ENCODE assay signal across 20 cellular contexts in the genomic region with DNA sequence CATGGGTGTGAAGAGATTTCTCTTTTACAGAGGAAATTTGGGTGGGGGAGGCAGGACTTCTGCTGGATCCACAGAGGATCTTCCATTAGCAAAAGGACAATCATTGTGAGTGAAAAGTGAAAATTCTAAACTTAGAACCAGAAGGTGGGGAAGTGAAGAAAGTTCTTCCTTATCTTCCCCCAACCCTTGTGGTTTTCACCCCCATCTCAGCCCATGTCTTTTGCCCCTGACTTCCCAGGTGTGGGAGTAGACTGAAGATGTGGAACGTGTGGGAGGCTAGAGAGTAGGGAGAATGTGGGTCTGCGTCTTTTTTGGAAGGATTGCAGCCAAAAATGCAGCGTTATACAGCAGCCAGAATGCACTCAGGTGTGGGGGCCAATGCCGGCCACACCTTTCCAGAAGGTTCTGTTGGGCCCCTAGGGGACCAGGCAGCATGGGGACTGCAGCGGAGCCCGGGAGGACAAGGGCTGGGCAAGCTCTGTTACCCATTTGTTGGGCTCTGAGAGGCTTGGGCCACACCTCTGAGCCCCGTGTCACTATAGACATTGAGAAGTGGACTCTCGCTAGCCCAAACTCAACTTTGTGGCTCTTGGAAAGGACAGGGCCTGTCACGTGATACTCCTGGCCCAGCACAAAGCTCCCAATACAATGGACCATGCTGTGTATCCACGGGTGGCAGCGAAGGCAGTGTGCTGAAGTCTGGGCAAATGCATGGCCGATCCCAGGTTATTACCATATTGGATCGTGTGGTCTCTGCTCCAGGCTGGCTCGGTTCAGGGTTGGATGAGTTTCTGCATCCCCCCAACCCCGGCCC. TPM values are rescaled to one million over a fixed set of nuclear protein-coding genes. Genes with fewer than 3 reads are reported as not detected.
DNase-seq lines count a peak whose midpoint lies in the region; ATAC-seq and TF ChIP-seq lines count a peak whose summit lies in the region.
"Had no signal": no experiment of that assay in that cellular context is flagged by ENCODE, and none has a peak within 500 bp of the region (broad histone marks: within the 10 kb centered on the region; RNA-seq: fewer than 3 reads in every experiment).

No MANE protein-coding gene starts in this region.

- H3K36me3 ChIP-seq in BLaER1 (no peaks in the 10 kb centered on the region), endodermal cell (ENCODE audit: control insufficient read depth, insufficient read depth, low read length) (no peaks in the 10 kb centered on the region), neuronal stem cell (replicated peaks in 1 of 2; ENCODE audit: control insufficient read depth in 2 of 2, insufficient read depth in 2 of 2, low read length in 2 of 2) (no peaks in the 10 kb centered on the region)
- H3K36me3 ChIP-seq: suprapubic skin had no signal

- H4K91ac ChIP-seq in neuronal stem cell (ENCODE audit: low read depth, low read length, poor library complexity): no peak overlapping the region
- H4K91ac ChIP-seq in H9 (ENCODE audit: insufficient read length, low read depth, low read length): no peak overlapping the region

- H3K36me3 Mint-ChIP-seq in endodermal cell (ENCODE audit: low read depth) (no peaks in the 10 kb centered on the region), H9 (ENCODE audit: insufficient read depth in 1 of 3, low read depth in 3 of 3) (peaks cover 0 to 4% (median 0%) of the 10 kb centered on the region in 3 experiments; a peak in 3 of 7 replicates)
- H3K36me3 Mint-ChIP-seq: activated naive CD4-positive, alpha-beta T cell treated with anti-CD3 and anti-CD28 coated beads, Interleukin-2, amount 50 U/mL, for 24 hours; natural killer cell treated with Interleukin-12 subunit alpha and Interleukin-12 subunit beta and Interleukin-15 and Interleukin-18, amount 100 ng/mL, for 72 hours had no signal

- H4K20me1 ChIP-seq in BLaER1 (no peaks in the 10 kb centered on the region), H9 (ENCODE audit: control insufficient read depth, insufficient read depth, insufficient read length) (no peaks in the 10 kb centered on the region)

- no peak for TF ChIP-seq POLR2A in NB4 (IDR thresholded peaks at IDR 0.05; ENCODE audit: extremely low read depth, insufficient read length)

- peak overlapping the region; percentile 73 for H2BK120ac ChIP-seq in neuronal stem cell (ENCODE audit: low read depth, low read length)
- H2BK120ac ChIP-seq in H9 (ENCODE audit: low read depth, low read length, poor library complexity, severe bottlenecking): no peak overlapping the region

- H4K5ac ChIP-seq in H9 (ENCODE audit: insufficient read length, low read depth, low read length): no peak overlapping the region

- no peak overlapping the region for H4K8ac ChIP-seq in neuronal stem cell (ENCODE audit: low read depth, low read length)
- H4K8ac ChIP-seq in H9 (replicated peaks; ENCODE audit: insufficient read length, low read depth, low read length): no peak overlapping the region

- H3K79me1 ChIP-seq in neuronal stem cell (ENCODE audit: low read depth, low read length) (no peaks in the 10 kb centered on the region), H9 (ENCODE audit: insufficient read depth, low read depth, low read length, poor library complexity, severe bottlenecking) (no peaks in the 10 kb centered on the region)

- H3K4me3 Mint-ChIP-seq in endodermal cell: no peak overlapping the region
- H3K4me3 Mint-ChIP-seq in H9: no peak overlapping the region
- H3K4me3 Mint-ChIP-seq: activated B cell treated with CpG ODN at 0.5 μM for 24 hours; activated CD4-positive, alpha-beta memory T cell treated with anti-CD3 and anti-CD28 coated beads, Interleukin-2, amount 10 ng/mL, durations not matched to agents 7 days and 5 days; activated naive CD4-positive, alpha-beta T cell treated with anti-CD3 and anti-CD28 coated beads, Interleukin-2, amount 50 U/mL, for 24 hours; natural killer cell treated with Interleukin-12 subunit alpha and Interleukin-12 subunit beta and Interleukin-15 and Interleukin-18, amount 100 ng/mL, for 72 hours; T-helper 17 cell had no signal

- H3K27me3 ChIP-seq in BLaER1 (no peaks in the 10 kb centered on the region), endodermal cell (ENCODE audit: control insufficient read depth, insufficient read depth, low read length, poor library complexity, severe bottlenecking) (no peaks in the 10 kb centered on the region), neuronal stem cell (ENCODE audit: control insufficient read depth in 3 of 3, insufficient read depth in 3 of 3, low read depth in 1 of 3, low read length in 3 of 3) (no peaks in the 10 kb centered on the region), H9 (ENCODE audit: insufficient read depth, low read length) (no peaks in the 10 kb centered on the region)
- H3K27me3 ChIP-seq: suprapubic skin had no signal

- no peak overlapping the region for H3K9ac ChIP-seq in BLaER1
- no peak overlapping the region for H3K9ac ChIP-seq in endodermal cell (ENCODE audit: extremely low read depth, low read length, poor library complexity, severe bottlenecking)
- H3K9ac ChIP-seq in neuronal stem cell (ENCODE audit: low read depth, low read length, poor library complexity): no peak overlapping the region
- H3K9ac ChIP-seq in H9 (ENCODE audit: extremely low read depth, insufficient read length, low read length): no peak overlapping the region

- peak overlapping the region; percentile 65 for H2BK15ac ChIP-seq in neuronal stem cell (ENCODE audit: low read length)
- H2BK15ac ChIP-seq in H9 (ENCODE audit: low read depth, low read length): no peak overlapping the region

- peaks cover 11% of the 10 kb centered on the region for H3K4me1 Mint-ChIP-seq in endodermal cell
- peaks cover 21 to 25% of the 10 kb centered on the region in 2 experiments for H3K4me1 Mint-ChIP-seq in H9
- H3K4me1 Mint-ChIP-seq: T-helper 17 cell had no signal

- 87 to 89% methylated on average over 14 to 15 of the region's 15 CpGs for WGBS in endodermal cell (ENCODE audit: insufficient coverage in 1 of 2, insufficient read length in 1 of 2), 2 experiments
- no CpG with 5 or more reads among the region's 15 CpGs for WGBS in neuronal stem cell (ENCODE audit: extremely low coverage in 2 of 2, insufficient read length in 2 of 2, insufficient replicate concordance in 1 of 2), 2 donors
- no CpG with 5 or more reads among the region's 15 CpGs for WGBS in H9 (ENCODE audit: extremely low coverage, insufficient read length, low lambda C conversion rate)

- H3K27ac Mint-ChIP-seq in endodermal cell (no peak overlapping the region), H9 (peak overlapping the region in 1 of 3 experiments; percentile 94; a peak in 2 of 7 replicates)
- H3K27ac Mint-ChIP-seq: activated B cell treated with CpG ODN at 0.5 μM for 24 hours; activated CD4-positive, alpha-beta memory T cell treated with anti-CD3 and anti-CD28 coated beads, Interleukin-2, amount 10 ng/mL, durations not matched to agents 7 days and 5 days; activated naive CD4-positive, alpha-beta T cell treated with anti-CD3 and anti-CD28 coated beads, Interleukin-2, amount 50 U/mL, for 24 hours; natural killer cell treated with Interleukin-12 subunit alpha and Interleukin-12 subunit beta and Interleukin-15 and Interleukin-18, amount 100 ng/mL, for 72 hours; T-helper 17 cell had no signal

- H2AFZ ChIP-seq in neuronal stem cell (ENCODE audit: low read length) (peak overlapping the region; percentile 73), H9 (ENCODE audit: low read length) (no peak overlapping the region)

- H3K14ac ChIP-seq in neuronal stem cell (ENCODE audit: low read length): no peak overlapping the region
- H3K14ac ChIP-seq in H9 (ENCODE audit: insufficient read depth, low read length): no peak overlapping the region

- H3K4me3 ChIP-seq in BLaER1 (no peak overlapping the region), NB4 (ENCODE audit: low read depth, low read length) (no peak overlapping the region), endodermal cell (ENCODE audit: low read length) (no peak overlapping the region), neuronal stem cell (ENCODE audit: low read length in 2 of 2) (no peak overlapping the region)
- H3K4me3 ChIP-seq: GM12878, suprapubic skin had no signal

- no peaks in the 10 kb centered on the region for H3K23me2 ChIP-seq in H9 (ENCODE audit: insufficient read length, low read depth, low read length, poor library complexity, severe bottlenecking)

- no peak overlapping the region for H3K23ac ChIP-seq in neuronal stem cell (ENCODE audit: low read depth, low read length, poor library complexity)
- H3K23ac ChIP-seq in H9 (ENCODE audit: insufficient read length, low read depth, low read length): no peak overlapping the region

- no peak overlapping the region for H3T11ph ChIP-seq in H9 (ENCODE audit: low read length)

- H2BK5ac ChIP-seq in neuronal stem cell (ENCODE audit: low read length): no peak overlapping the region
- H2BK5ac ChIP-seq in H9 (ENCODE audit: insufficient read length, low read length): no peak overlapping the region

- peak; percentile 80 for DNase-seq in NB4 (ENCODE audit: low read depth)
- no peak for DNase-seq in endodermal cell
- DNase-seq in neuronal stem cell (ENCODE audit: low spot score): no peak
- DNase-seq in H9: no peak
- no peak for DNase-seq in NCI-H146 treated with DMSO at 0.1 percent for 48 hours (lab: John Stamatoyannopoulos, UW; ENCODE audit: unreplicated experiment)
- DNase-seq in HuH-7 (ENCODE audit: low spot score): no peak
- DNase-seq: ACHN; activated CD4-positive, alpha-beta memory T cell treated with anti-CD3 and anti-CD28 coated beads, Interleukin-2, amount 10 ng/mL, durations not matched to agents 7 days and 5 days; GDM1; T-helper 17 cell had no signal

- H3K18ac ChIP-seq in neuronal stem cell (ENCODE audit: low read length) (peak overlapping the region; percentile 74), H9 (ENCODE audit: insufficient read length, low read depth, low read length) (no peak overlapping the region)

- no peak overlapping the region for H3K4ac ChIP-seq in neuronal stem cell (ENCODE audit: low read length)
- H3K4ac ChIP-seq in H9 (ENCODE audit: low read depth, low read length): no peak overlapping the region

- peak overlapping the region; percentile 83 for H3K4me2 ChIP-seq in BLaER1
- no peak overlapping the region for H3K4me2 ChIP-seq in neuronal stem cell (ENCODE audit: insufficient read depth, low read length, poor library complexity, severe bottlenecking)
- H3K4me2 ChIP-seq in H9 (ENCODE audit: insufficient read depth, insufficient read length, low read length): no peak overlapping the region

- no peak overlapping the region for H3K56ac ChIP-seq in H9 (ENCODE audit: insufficient read length, low read depth, low read length)

- H2BK12ac ChIP-seq in neuronal stem cell (ENCODE audit: low read length): no peak overlapping the region
- no peak overlapping the region for H2BK12ac ChIP-seq in H9 (ENCODE audit: insufficient read length, low read depth, low read length)

- no peak for ATAC-seq in HG03469 (IDR thresholded peaks at IDR 0.05; ENCODE audit: unreplicated experiment)
- ATAC-seq: GM12878, T-helper 17 cell had no signal

- H2BK20ac ChIP-seq in H9 (ENCODE audit: low read depth, low read length, poor library complexity, severe bottlenecking): no peak overlapping the region

- H3K9me3 Mint-ChIP-seq in endodermal cell (no peaks in the 10 kb centered on the region), H9 (peaks cover 0 to 4% of the 10 kb centered on the region in 2 experiments; a peak in 2 of 5 replicates)
- H3K9me3 Mint-ChIP-seq: activated B cell treated with CpG ODN at 0.5 μM for 24 hours; activated CD4-positive, alpha-beta memory T cell treated with anti-CD3 and anti-CD28 coated beads, Interleukin-2, amount 10 ng/mL, durations not matched to agents 7 days and 5 days; activated naive CD4-positive, alpha-beta T cell treated with anti-CD3 and anti-CD28 coated beads, Interleukin-2, amount 50 U/mL, for 24 hours; natural killer cell treated with Interleukin-12 subunit alpha and Interleukin-12 subunit beta and Interleukin-15 and Interleukin-18, amount 100 ng/mL, for 72 hours had no signal

- TF ChIP-seq CTCF in NB4 (IDR thresholded peaks at IDR 0.05; ENCODE audit: low read depth, low read length) (no peak), endodermal cell (conservative IDR thresholded peaks at IDR 0.05) (no peak), H9 (conservative IDR thresholded peaks at IDR 0.05) (no peak)

- H3K9me3 ChIP-seq in BLaER1 (no peaks in the 10 kb centered on the region), endodermal cell (ENCODE audit: control insufficient read depth, low read length) (no peaks in the 10 kb centered on the region), neuronal stem cell (replicated peaks in 1 of 2; ENCODE audit: control insufficient read depth in 2 of 2, insufficient read depth in 1 of 2, low read depth in 1 of 2, low read length in 2 of 2) (peaks cover 0 to 4% of the 10 kb centered on the region in 2 donors), H9 (ENCODE audit: control insufficient read depth, low read depth, low read length) (no peaks in the 10 kb centered on the region)
- H3K9me3 ChIP-seq: suprapubic skin had no signal

- H3K4me1 ChIP-seq in BLaER1: peaks cover 42% of the 10 kb centered on the region
- H3K4me1 ChIP-seq in endodermal cell (ENCODE audit: control insufficient read depth, insufficient read depth, low read length): no peaks in the 10 kb centered on the region
- H3K4me1 ChIP-seq in neuronal stem cell (ENCODE audit: control insufficient read depth in 2 of 2, insufficient read depth in 1 of 2, low read depth in 1 of 2, low read length in 2 of 2): peaks cover 8 to 20% of the 10 kb centered on the region in 2 donors
- no peaks in the 10 kb centered on the region for H3K4me1 ChIP-seq in H9 (ENCODE audit: insufficient read depth, low read length)

- no peaks in the 10 kb centered on the region for H3K27me3 Mint-ChIP-seq in endodermal cell (ENCODE audit: insufficient read depth)
- peaks cover 18% of the 10 kb centered on the region for H3K27me3 Mint-ChIP-seq in H9 (ENCODE audit: low read depth)

- H3K27ac ChIP-seq in BLaER1 (peak overlapping the region; percentile 16; the same call in 1 of the 2 replicates), endodermal cell (ENCODE audit: low read depth, low read length) (peak overlapping the region; percentile 81), neuronal stem cell (replicated peaks; ENCODE audit: low read length) (no peak overlapping the region), H9 (ENCODE audit: insufficient read length, low read depth, low read length) (no peak overlapping the region)

- H3K79me2 ChIP-seq in H9 (ENCODE audit: insufficient read depth, low read length): no peaks in the 10 kb centered on the region

- H2AK5ac ChIP-seq in neuronal stem cell (ENCODE audit: low read depth, low read length) (no peak overlapping the region), H9 (ENCODE audit: insufficient read length, low read length) (no peak overlapping the region)

RNA-seq across cellular contexts. Expression of a gene that starts 32.8 kb away (rescaled TPM):
- total RNA-seq in endodermal cell: not detected
- not detected for polyA plus RNA-seq in endodermal cell (2013, experiment 1 of 2)
- polyA plus RNA-seq in endodermal cell (2013, experiment 2 of 2): not detected
- polyA plus RNA-seq in neuronal stem cell (2013, experiment 1 of 2): 0.06 TPM
- 0.01 TPM for polyA plus RNA-seq in neuronal stem cell (2013, experiment 2 of 2)
- total RNA-seq in H9 (2021): not detected in 2 replicates
- total RNA-seq: activated B cell treated with CpG ODN at 0.5 μM for 24 hours; activated CD4-positive, alpha-beta memory T cell treated with anti-CD3 and anti-CD28 coated beads, Interleukin-2, amount 10 ng/mL, durations not matched to agents 7 days and 5 days; fibroblast of villous mesenchyme; GM12878; LHCN-M2; mesenteric fat pad; natural killer cell treated with Interleukin-12 subunit alpha and Interleukin-12 subunit beta and Interleukin-15 and Interleukin-18, amount 100 ng/mL, for 72 hours; suprapubic skin; T-helper 17 cell had no signal
- polyA plus RNA-seq: GM12878 had no signal

Comparison
In these comparisons a context has a peak if more than half of its experiments do, and no peak if none do; other contexts are left out.
1. H3K27ac ChIP-seq: peak in BLaER1 (single experiment) and endodermal cell (single experiment); none in neuronal stem cell (single experiment) and H9 (single experiment).